In the genomic region with DNA sequence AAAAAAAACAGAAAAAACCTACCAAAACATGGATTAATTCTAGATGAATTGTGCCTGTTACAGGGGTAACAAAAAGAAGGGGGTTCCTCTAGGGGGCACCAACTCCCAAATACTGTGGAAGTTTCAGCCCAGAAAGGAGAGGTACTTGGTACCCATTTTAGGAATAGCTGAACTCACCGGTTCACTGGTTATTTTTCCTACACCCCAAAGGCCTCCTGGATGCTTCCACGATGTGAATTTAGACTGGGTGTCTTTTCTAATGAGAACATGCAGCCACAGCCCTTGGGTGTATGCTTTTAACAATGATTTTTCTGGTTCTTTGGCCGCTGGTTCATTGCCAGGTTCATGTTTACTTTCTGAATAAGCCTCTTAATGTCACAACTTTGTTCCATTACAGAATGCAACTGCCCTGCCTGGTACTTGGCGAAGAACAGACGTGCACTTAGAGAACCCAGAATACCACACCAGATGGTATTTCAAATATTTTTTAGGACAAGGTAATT, we compare ENCODE assay signal across 9 cellular contexts. TPM values are rescaled to one million over a fixed set of nuclear protein-coding genes. Genes with fewer than 3 reads are reported as not detected.
DNase-seq lines count a peak whose midpoint lies in the region; ATAC-seq and TF ChIP-seq lines count a peak whose summit lies in the region.
"Had no signal": no experiment of that assay in that cellular context is flagged by ENCODE, and none has a peak within 500 bp of the region (broad histone marks: within the 10 kb centered on the region; RNA-seq: fewer than 3 reads in every experiment).

No MANE protein-coding gene starts in this region.

- H3K27ac Mint-ChIP-seq in endothelial cell (ENCODE audit: unreplicated experiment), result no peak overlapping the region
- H3K27ac Mint-ChIP-seq in nephron progenitor cell, result no peak overlapping the region
- H3K27ac Mint-ChIP-seq: dendritic cell treated with granulocyte-macrophage colony-stimulating factor and Interleukin-4, amounts not matched to agents 40 ng/mL and 50 ng/mL, for 4 days had no signal

- no peaks in the 10 kb centered on the region for H3K9me3 Mint-ChIP-seq in endothelial cell (ENCODE audit: unreplicated experiment)
- no peaks in the 10 kb centered on the region for H3K9me3 Mint-ChIP-seq in nephron progenitor cell
- H3K9me3 Mint-ChIP-seq: dendritic cell treated with granulocyte-macrophage colony-stimulating factor and Interleukin-4, amounts not matched to agents 40 ng/mL and 50 ng/mL, for 4 days had no signal

- no peaks in the 10 kb centered on the region for H3K79me2 ChIP-seq in ACC112 (ENCODE audit: control insufficient read depth, insufficient read depth, low read length, unreplicated experiment)

- peak; percentile 37 for TF ChIP-seq CTCF in GM13977 (IDR thresholded peaks at IDR 0.05; ENCODE audit: extremely low read depth, insufficient read depth, missing control alignments)
- peak; percentile 52 for TF ChIP-seq CTCF in endothelial cell (IDR thresholded peaks at IDR 0.05; ENCODE audit: unreplicated experiment)
- peak; percentile 31 for TF ChIP-seq CTCF in nephron progenitor cell (IDR thresholded peaks at IDR 0.05)

- peak overlapping the region; percentile 31 for H2AFZ ChIP-seq in ACC112 (ENCODE audit: low read length, unreplicated experiment)

- peak overlapping the region; percentile 66 for H3K27ac ChIP-seq in ACC112 (ENCODE audit: low read depth, low read length)

- H3K27me3 ChIP-seq in ACC112 (ENCODE audit: insufficient read depth, low read length), result no peaks in the 10 kb centered on the region

- H3K27me3 Mint-ChIP-seq in endothelial cell (ENCODE audit: unreplicated experiment), result no peaks in the 10 kb centered on the region
- H3K27me3 Mint-ChIP-seq in nephron progenitor cell (ENCODE audit: low read depth, poor library complexity), result peaks cover 4% of the 10 kb centered on the region

- peak; percentile 20 for DNase-seq in GM13977 (ENCODE audit: low spot score)
- peak; percentile 24 for DNase-seq in SK-MEL-5 (ENCODE audit: low read depth, low spot score)
- DNase-seq in endothelial cell (ENCODE audit: low spot score), result peak; percentile 17
- peak; percentile 15 for DNase-seq in nephron progenitor cell
- no peak for DNase-seq in activated CD4-positive, CD25-positive, alpha-beta regulatory T cell treated with anti-CD3 and anti-CD28 coated beads, Interleukin-2, amount 50 U/mL, for 72 hours
- no peak for DNase-seq in mesenteric fat pad (ENCODE audit: low spot score)

- peak overlapping the region; percentile 18; the same call in 1 of the 2 replicates for H3K4me3 ChIP-seq in ACC112 (ENCODE audit: low read depth, low read length)

- in situ Hi-C loops in GM13977 (cut with MboI; ENCODE audit: low pct_unique_long_range_greater_than_20kb, low sequenced_read_pairs, unreplicated experiment) (no loop called here), SK-MEL-5 (cut with HindIII; ENCODE audit: low pct_unique_long_range_greater_than_20kb, low sequenced_read_pairs) (no loop called here)

- no peaks in the 10 kb centered on the region for H3K36me3 ChIP-seq in ACC112 (ENCODE audit: insufficient read depth, low read length)

- H3K36me3 Mint-ChIP-seq in endothelial cell (ENCODE audit: low read depth, unreplicated experiment), result no peaks in the 10 kb centered on the region
- peaks cover 5% of the 10 kb centered on the region for H3K36me3 Mint-ChIP-seq in nephron progenitor cell (ENCODE audit: low read depth)

- peaks cover 30% of the 10 kb centered on the region for H3K4me1 ChIP-seq in ACC112 (ENCODE audit: control insufficient read depth, insufficient read depth, low read length, unreplicated experiment)

- no peak overlapping the region for H3K4me3 Mint-ChIP-seq in endothelial cell (ENCODE audit: unreplicated experiment)
- H3K4me3 Mint-ChIP-seq in nephron progenitor cell, result no peak overlapping the region
- H3K4me3 Mint-ChIP-seq: dendritic cell treated with granulocyte-macrophage colony-stimulating factor and Interleukin-4, amounts not matched to agents 40 ng/mL and 50 ng/mL, for 4 days had no signal

- no peak for ATAC-seq in GM18867 (IDR thresholded peaks at IDR 0.05; ENCODE audit: unreplicated experiment)

- H3K4me1 Mint-ChIP-seq in endothelial cell (ENCODE audit: unreplicated experiment) (no peaks in the 10 kb centered on the region), nephron progenitor cell (no peaks in the 10 kb centered on the region)

RNA-seq across cellular contexts. Expression of gene GARNL3, which starts 46.7 kb away (rescaled TPM):
- 5.3 and 6.4 TPM in 2 replicates for total RNA-seq in SK-MEL-5 (2014; rRNA removed; shearing (Covaris generic))
- polyA plus RNA-seq in SK-MEL-5 (2015; cell fraction: cytosol; rRNA removed), result 2.3 and 9.9 TPM in 2 replicates
- polyA plus RNA-seq in SK-MEL-5 (2015; cell fraction: nucleus; rRNA removed), result 40.5 and 50.1 TPM in 2 replicates
- total RNA-seq in endothelial cell (ENCODE audit: unreplicated experiment) (3.3 TPM), mesenteric fat pad (5.6 TPM)

Comparison
In these comparisons a context has a peak if more than half of its experiments do, and no peak if none do; other contexts are left out.
1. DNase-seq: peak in GM13977 (single experiment), SK-MEL-5 (single experiment), endothelial cell (single experiment) and nephron progenitor cell (single experiment); none in activated CD4-positive, CD25-positive, alpha-beta regulatory T cell treated with anti-CD3 and anti-CD28 coated beads, Interleukin-2, amount 50 U/mL, for 72 hours (single experiment) and mesenteric fat pad (single experiment).
2. Peak in every context shown above with its lines, with median percentiles within 50 percentile points of each other: CTCF ChIP-seq.